15 cellular contexts compared by ENCODE assay signal in the genomic region with DNA sequence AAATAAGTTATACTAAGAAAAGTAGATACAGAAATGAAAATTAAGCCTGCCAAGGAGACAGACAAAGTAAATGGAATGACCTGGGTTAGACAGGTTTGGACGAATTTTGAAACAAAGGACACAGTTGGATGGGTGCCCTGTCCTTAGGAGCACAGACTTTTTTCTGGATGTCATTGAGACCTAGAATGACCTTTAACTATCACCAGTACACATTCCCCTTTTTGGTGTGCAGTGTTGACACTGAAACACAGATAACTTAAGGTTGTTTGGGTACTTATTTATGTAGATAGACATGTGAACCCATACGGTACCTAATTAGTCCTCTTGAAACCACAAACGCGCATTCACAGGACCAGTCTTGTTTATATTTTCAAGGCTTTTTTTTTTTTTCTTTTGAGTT.
DNase-seq lines count a peak whose midpoint lies in the region; ATAC-seq and TF ChIP-seq lines count a peak whose summit lies in the region.
"Had no signal": no experiment of that assay in that cellular context is flagged by ENCODE, and none has a peak within 500 bp of the region (broad histone marks: within the 10 kb centered on the region; RNA-seq: fewer than 3 reads in every experiment).

No MANE protein-coding gene starts in this region.

- no peak overlapping the region for H3K4me3 Mint-ChIP-seq in type B pancreatic cell
- H3K4me3 Mint-ChIP-seq: CD4-positive, CD25-positive, alpha-beta regulatory T cell had no signal

- H3K36me3 ChIP-seq in adipocyte (ENCODE audit: control insufficient read depth, insufficient read depth, low read length, severe bottlenecking): peaks cover 47% of the 10 kb centered on the region
- H3K36me3 ChIP-seq: BLaER1 treated with 17β-estradiol and CSF1 and Interleukin-3, amounts not matched to agents 10 nM and 100 nM had no signal

- H3K27ac ChIP-seq in right cardiac atrium (ENCODE audit: low read length): no peak overlapping the region
- H3K27ac ChIP-seq: BLaER1 treated with 17β-estradiol and CSF1 and Interleukin-3, amounts not matched to agents 10 nM and 100 nM; GM23248; HL-60 had no signal

- H3K4me1 Mint-ChIP-seq in type B pancreatic cell (ENCODE audit: unreplicated experiment): no peaks in the 10 kb centered on the region

- H3K27me3 Mint-ChIP-seq in type B pancreatic cell: peaks cover 6% of the 10 kb centered on the region

- no peaks in the 10 kb centered on the region for H3K27me3 ChIP-seq in right cardiac atrium (ENCODE audit: control insufficient read depth, insufficient read depth)
- no peaks in the 10 kb centered on the region for H3K27me3 ChIP-seq in adipocyte (replicated peaks; ENCODE audit: control insufficient read depth, insufficient read depth, low read length)
- H3K27me3 ChIP-seq: BLaER1 treated with 17β-estradiol and CSF1 and Interleukin-3, amounts not matched to agents 10 nM and 100 nM had no signal

- H3K4me3 ChIP-seq in right cardiac atrium (ENCODE audit: low read length) (no peak overlapping the region), adipocyte (ENCODE audit: low read length) (no peak overlapping the region)
- H3K4me3 ChIP-seq: BLaER1 treated with 17β-estradiol and CSF1 and Interleukin-3, amounts not matched to agents 10 nM and 100 nM; GM23248 had no signal

- ATAC-seq in Right ventricle myocardium inferior: peak; percentile 57
- no peak for ATAC-seq in right cardiac atrium
- peak; percentile 62 for ATAC-seq in left lobe of liver

- 58% methylated on average over 4 of the region's 4 CpGs for WGBS in right cardiac atrium

- H3K4me1 ChIP-seq in right cardiac atrium (ENCODE audit: control insufficient read depth, insufficient read depth, low read length) (peaks cover 8% of the 10 kb centered on the region), adipocyte (ENCODE audit: control insufficient read depth, insufficient read depth, low read length) (peaks cover 56% of the 10 kb centered on the region)

- H3K27ac Mint-ChIP-seq in type B pancreatic cell: no peak overlapping the region
- H3K27ac Mint-ChIP-seq: CD4-positive, CD25-positive, alpha-beta regulatory T cell had no signal

- DNase-seq in Right ventricle myocardium inferior (ENCODE audit: missing footprints) (no peak), right cardiac atrium (no peak), H4 (ENCODE audit: low spot score) (peak; percentile 32), adipocyte (ENCODE audit: low read depth) (no peak), left lobe of liver (ENCODE audit: low spot score) (peak; percentile 59), type B pancreatic cell (ENCODE audit: extremely low spot score, unreplicated experiment) (no peak)
- no peak for DNase-seq in activated CD4-positive, CD25-positive, alpha-beta regulatory T cell treated with anti-CD3 and anti-CD28 coated beads, Interleukin-2, amount 50 U/mL, for 72 hours
- DNase-seq: 8988T; CD4-positive, CD25-positive, alpha-beta regulatory T cell; DMS53; GF-D8; GM23248; H7 had no signal

- no peaks in the 10 kb centered on the region for H3K9me3 Mint-ChIP-seq in type B pancreatic cell

- intact Hi-C loops in Right ventricle myocardium inferior (cut with DNase I): loop anchor here (5.0 to 10.0 kb wide), 2 partner anchors 42 to 91 kb away; a partner anchor contains a TSS
- intact Hi-C loops in right cardiac atrium (cut with DNase I): no loop called here

- no peak for TF ChIP-seq CTCF in type B pancreatic cell (conservative IDR thresholded peaks at IDR 0.05)

- no peaks in the 10 kb centered on the region for H3K9me3 ChIP-seq in right cardiac atrium (ENCODE audit: control insufficient read depth, low read length)
- no peaks in the 10 kb centered on the region for H3K9me3 ChIP-seq in adipocyte (ENCODE audit: control insufficient read depth, low read length)
- H3K9me3 ChIP-seq: BLaER1 treated with 17β-estradiol and CSF1 and Interleukin-3, amounts not matched to agents 10 nM and 100 nM had no signal

- no peaks in the 10 kb centered on the region for H3K36me3 Mint-ChIP-seq in type B pancreatic cell
- H3K36me3 Mint-ChIP-seq: CD4-positive, CD25-positive, alpha-beta regulatory T cell had no signal

- peak overlapping the region; percentile 2 for H3K9ac ChIP-seq in adipocyte (ENCODE audit: low read length)
- H3K9ac ChIP-seq: BLaER1 treated with 17β-estradiol and CSF1 and Interleukin-3, amounts not matched to agents 10 nM and 100 nM; GM23248 had no signal

Comparison
In these comparisons a context has a peak if more than half of its experiments do, and no peak if none do; other contexts are left out.
1. ATAC-seq: peak in Right ventricle myocardium inferior (single experiment) and left lobe of liver (single experiment); none in right cardiac atrium (0 of 2).
2. DNase-seq: peak in H4 (single experiment) and left lobe of liver (single experiment); none in Right ventricle myocardium inferior (single experiment), right cardiac atrium (0 of 3), adipocyte (single experiment), activated CD4-positive, CD25-positive, alpha-beta regulatory T cell treated with anti-CD3 and anti-CD28 coated beads, Interleukin-2, amount 50 U/mL, for 72 hours (single experiment) and type B pancreatic cell (single experiment).